ENCODE assay signal across 13 cellular contexts in genomic region chr22:32409977-32410376, GRCh38. TPM values are rescaled to one million over a fixed set of nuclear protein-coding genes. Genes with fewer than 3 reads are reported as not detected.
DNase-seq lines count a peak whose midpoint lies in the region; ATAC-seq and TF ChIP-seq lines count a peak whose summit lies in the region.
"Had no signal": no experiment of that assay in that cellular context is flagged by ENCODE, and none has a peak within 500 bp of the region (broad histone marks: within the 10 kb centered on the region; RNA-seq: fewer than 3 reads in every experiment).

No MANE protein-coding gene starts in this region.

- no peak overlapping the region for H3K4me3 ChIP-seq in KMS-11 (IDR thresholded peaks at IDR 0.05; ENCODE audit: insufficient read depth, low read depth, low read length)
- no peak overlapping the region for H3K4me3 ChIP-seq in mammary epithelial cell (replicated peaks in 1 of 3; ENCODE audit: insufficient read depth in 1 of 3, low read depth in 2 of 3, low read length in 3 of 3)

- no peaks in the 10 kb centered on the region for H3K9me3 ChIP-seq in CD4-positive, alpha-beta T cell (ENCODE audit: control insufficient read depth, low read length)
- H3K9me3 ChIP-seq in mammary epithelial cell (replicated peaks; ENCODE audit: insufficient read depth, low read length): no peaks in the 10 kb centered on the region

- no peak for ATAC-seq in CD4-positive, alpha-beta T cell (ENCODE audit: poor library complexity)
- ATAC-seq in HG03520 (IDR thresholded peaks at IDR 0.05; ENCODE audit: unreplicated experiment) (no peak), HG03457 (IDR thresholded peaks at IDR 0.05; ENCODE audit: unreplicated experiment) (no peak), GM19452 (IDR thresholded peaks at IDR 0.05; ENCODE audit: unreplicated experiment) (no peak)

- H3K27ac ChIP-seq in CD4-positive, alpha-beta T cell (ENCODE audit: low read depth, low read length): no peak overlapping the region
- H3K27ac ChIP-seq in KMS-11 (no peak overlapping the region), mammary epithelial cell (ENCODE audit: insufficient read depth, low read depth, low read length) (no peak overlapping the region)

- H3K4me2 ChIP-seq in KMS-11 (peak overlapping the region; percentile 88; the same call in 1 of the 2 replicates), mammary epithelial cell (ENCODE audit: insufficient read depth, low read depth, low read length) (peak overlapping the region; percentile 75)

- no peaks in the 10 kb centered on the region for H3K9me3 Mint-ChIP-seq in CD4-positive, alpha-beta T cell
- H3K9me3 Mint-ChIP-seq in nephron: no peaks in the 10 kb centered on the region

- peak overlapping the region; percentile 85 for H3K27ac Mint-ChIP-seq in CD4-positive, alpha-beta T cell
- H3K27ac Mint-ChIP-seq in nephron: peak overlapping the region in 1 of 3 experiments; percentile 7

- no peak for DNase-seq in CD4-positive, alpha-beta T cell
- no peak for DNase-seq in mammary epithelial cell
- no peak for DNase-seq in NCI-H1930 (lab: John Stamatoyannopoulos, UW)
- DNase-seq: effector CD4-positive, alpha-beta T cell; NCI-H1417 treated with DMSO at 0.1 percent for 48 hours; stimulated activated CD4-positive, alpha-beta T cell treated with anti-CD3 and anti-CD28 coated beads, Interleukin-15, amount 100 ng/mL, for 24 hours; stimulated activated naive CD4-positive, alpha-beta T cell had no signal

- H3K36me3 ChIP-seq in KMS-11 (ENCODE audit: insufficient read depth): peaks cover 7% of the 10 kb centered on the region; the same call in 1 of the 2 replicates
- H3K36me3 ChIP-seq in mammary epithelial cell (ENCODE audit: insufficient read depth, low read length): peaks cover 19% of the 10 kb centered on the region

- H3K27me3 ChIP-seq in CD4-positive, alpha-beta T cell (ENCODE audit: control insufficient read depth, insufficient read depth, low read length): no peaks in the 10 kb centered on the region
- H3K27me3 ChIP-seq in KMS-11 (ENCODE audit: insufficient read depth, low read depth) (no peaks in the 10 kb centered on the region), mammary epithelial cell (ENCODE audit: insufficient read depth, low read length) (no peaks in the 10 kb centered on the region)

- peak overlapping the region; percentile 98 for H3K4me3 Mint-ChIP-seq in CD4-positive, alpha-beta T cell
- peak overlapping the region; percentile 98 to 100 (median 98) for H3K4me3 Mint-ChIP-seq in nephron

- H3K4me1 Mint-ChIP-seq in CD4-positive, alpha-beta T cell (ENCODE audit: low read depth): peaks cover 56% of the 10 kb centered on the region
- H3K4me1 Mint-ChIP-seq in nephron: peaks cover 36% of the 10 kb centered on the region

- POLR2A ChIA-PET in CD4-positive, alpha-beta T cell (lab: Charles Lee): interaction anchor here (0.7 to 1.4 kb wide), 2 partner anchors 66 to 126 kb away, joined by 3 to 4 read pairs; no protein-coding TSS in a partner anchor

- H2AFZ ChIP-seq in KMS-11 (ENCODE audit: low read depth): no peak overlapping the region
- H2AFZ ChIP-seq in mammary epithelial cell (ENCODE audit: low read depth, low read length): no peak overlapping the region

- WGBS in mammary epithelial cell (ENCODE audit: low coverage, missing lambda C conversion rate): 91% methylated on average over 9 of the region's 9 CpGs

- in situ Hi-C loops in mammary epithelial cell (cut with MboI; ENCODE audit: low sequenced_read_pairs in 2 of 2): loop anchor here (5.0 kb wide), 1 partner anchor 62 kb away; the partner anchor contains the start of gene FBXO7 (in 2 of the 2)

- dilution Hi-C loops in mammary epithelial cell (cut with HindIII; ENCODE audit: low sequenced_read_pairs): no loop called here

- peaks cover 50% of the 10 kb centered on the region for H3K79me2 ChIP-seq in KMS-11 (ENCODE audit: insufficient read depth, low read depth)
- H3K79me2 ChIP-seq in mammary epithelial cell (ENCODE audit: insufficient read depth, low read length): peaks cover 50% of the 10 kb centered on the region

- no peak for TF ChIP-seq CTCF in CD4-positive, alpha-beta T cell (IDR thresholded peaks at IDR 0.05)
- TF ChIP-seq CTCF in KMS-11 (conservative IDR thresholded peaks at IDR 0.05; ENCODE audit: low read depth, low read length) (no peak), mammary epithelial cell (conservative IDR thresholded peaks at IDR 0.05 in 1 of 2, IDR thresholded peaks at IDR 0.05 in 1 of 2; ENCODE audit: extremely low read depth in 1 of 2, insufficient read depth in 1 of 2, low read depth in 1 of 2, low read length in 2 of 2) (no peak), nephron (IDR thresholded peaks at IDR 0.05; ENCODE audit: unreplicated experiment in 3 of 3) (no peak)

- H3K36me3 Mint-ChIP-seq in CD4-positive, alpha-beta T cell (ENCODE audit: low read depth): peaks cover 66% of the 10 kb centered on the region
- H3K36me3 Mint-ChIP-seq in nephron (ENCODE audit: low read depth): peaks cover 36% of the 10 kb centered on the region

- H3K27me3 Mint-ChIP-seq in CD4-positive, alpha-beta T cell: peaks cover under 1% of the 10 kb centered on the region
- peaks cover 3% of the 10 kb centered on the region for H3K27me3 Mint-ChIP-seq in nephron (ENCODE audit: low read depth)

- CTCF ChIA-PET in CD4-positive, alpha-beta T cell (lab: Charles Lee): no interaction called here
- CTCF ChIA-PET in mammary epithelial cell (lab: Charles Lee; ENCODE audit: low non-redundant PET): no interaction called here

- H3K4me1 ChIP-seq in KMS-11 (ENCODE audit: low read depth, poor library complexity, severe bottlenecking) (peaks cover 84% of the 10 kb centered on the region), mammary epithelial cell (ENCODE audit: insufficient read depth, low read length) (peaks cover 25% of the 10 kb centered on the region)

- no peaks in the 10 kb centered on the region for H4K20me1 ChIP-seq in KMS-11 (ENCODE audit: insufficient read depth)
- no peaks in the 10 kb centered on the region for H4K20me1 ChIP-seq in mammary epithelial cell (ENCODE audit: insufficient read depth, low read length)

- H3K9ac ChIP-seq in KMS-11 (no peak overlapping the region), mammary epithelial cell (ENCODE audit: insufficient read depth, low read length) (no peak overlapping the region)

- intact Hi-C loops in CD4-positive, alpha-beta T cell (cut with DNase I, micrococcal nuclease): loop anchor here in 1 of 2 experiments (2.0 to 10.0 kb wide), 3 partner anchors 273 to 745 kb away; partner anchors contain the start of genes DEPDC5, PISD and PRR14L
- intact Hi-C loops in mammary epithelial cell (cut with micrococcal nuclease): loop anchor here (10.0 kb wide), 1 partner anchor 395 kb away; the partner anchor contains the start of gene TIMP3

- no TSS peak for BruUV-seq in mammary epithelial cell (replicated peaks; lab: Mats Ljungman, UMichigan)

RNA-seq across cellular contexts. Expression of gene RTCB, which starts 2.1 kb away (rescaled TPM):
- 10 to 100 TPM; 30.1 to 36.0 TPM for total RNA-seq in CD4-positive, alpha-beta T cell
- 10 to 100 TPM; 75.8 to 84.7 TPM for total RNA-seq in mammary epithelial cell
- polyA plus RNA-seq in mammary epithelial cell: 104 TPM
- polyA minus RNA-seq in mammary epithelial cell: 57.1 TPM

RNA-seq across cellular contexts. Expression of gene RFPL3, which starts 52.3 kb away (rescaled TPM):
- not detected for total RNA-seq in CD4-positive, alpha-beta T cell
- not detected for total RNA-seq in mammary epithelial cell
- not detected for polyA plus RNA-seq in mammary epithelial cell
- polyA minus RNA-seq in mammary epithelial cell: not detected
- total RNA-seq: mucosa of gallbladder had no signal

RNA-seq across cellular contexts. Expression of gene BPIFC, which starts 54.3 kb away (rescaled TPM):
- total RNA-seq in CD4-positive, alpha-beta T cell: not detected
- not detected for total RNA-seq in mammary epithelial cell
- not detected for polyA plus RNA-seq in mammary epithelial cell
- polyA minus RNA-seq in mammary epithelial cell: not detected
- total RNA-seq: mucosa of gallbladder had no signal
